Comparison of ENCODE assay signal across 23 cellular contexts in the genomic region with DNA sequence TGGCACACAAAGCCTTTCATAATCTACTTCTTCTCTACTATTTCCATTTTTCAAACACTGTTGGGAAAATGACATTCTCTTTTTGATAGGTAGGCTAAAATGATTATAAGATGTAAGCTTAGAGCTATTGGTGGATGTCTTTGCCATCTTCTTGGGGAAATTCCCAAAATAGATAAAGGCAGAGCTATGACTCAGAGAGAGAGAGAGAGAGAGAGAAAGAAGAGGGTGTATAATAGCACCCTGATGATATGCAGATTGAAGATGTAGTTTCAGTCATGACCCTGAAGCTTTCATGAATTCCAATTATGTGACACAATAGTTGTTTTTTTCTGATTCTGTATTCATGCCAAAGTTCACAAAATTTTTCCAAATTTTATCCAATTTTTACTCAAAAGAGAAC.
"Had no signal": no experiment of that assay in that cellular context is flagged by ENCODE, and none has a peak within 500 bp of the region (broad histone marks: within the 10 kb centered on the region; RNA-seq: fewer than 3 reads in every experiment).

No MANE protein-coding gene starts in this region.

- H3K27ac ChIP-seq: adrenal gland, ascending aorta, brain microvascular endothelial cell, foreskin keratinocyte, ovary, psoas muscle, stomach, suprapubic skin, vagina had no signal

- H3K4me3 Mint-ChIP-seq: activated B cell treated with CpG ODN at 0.5 μM for 24 hours; activated CD4-positive, alpha-beta memory T cell treated with anti-CD3 and anti-CD28 coated beads, Interleukin-2, amount 10 ng/mL, durations not matched to agents 7 days and 5 days; dendritic cell treated with granulocyte-macrophage colony-stimulating factor and Interleukin-4, amounts not matched to agents 40 ng/mL and 50 ng/mL, for 4 days; natural killer cell treated with Interleukin-12 subunit alpha and Interleukin-12 subunit beta and Interleukin-15 and Interleukin-18, amount 100 ng/mL, for 72 hours had no signal

- H3K4me1 ChIP-seq: adrenal gland, ascending aorta, foreskin keratinocyte, psoas muscle, stomach, suprapubic skin, vagina had no signal

- DNase-seq: activated B cell treated with CpG ODN at 0.5 μM for 24 hours; activated CD4-positive, alpha-beta memory T cell treated with anti-CD3 and anti-CD28 coated beads, Interleukin-2, amount 10 ng/mL, durations not matched to agents 7 days and 5 days; activated CD4-positive, alpha-beta T cell treated with anti-CD3 and anti-CD28 coated beads for 48 hours; activated effector memory CD4-positive, alpha-beta T cell treated with Interleukin-2 at 50 U/mL for 16 hours; activated naive CD4-positive, alpha-beta T cell treated with anti-CD3 and anti-CD28 coated beads, Interleukin-2, amount 50 U/mL, for 16 hours; adrenal gland; brain microvascular endothelial cell; effector CD4-positive, alpha-beta T cell; foreskin keratinocyte; left ventricle myocardium superior; mammary epithelial cell; ovary; psoas muscle; right cardiac atrium; stimulated activated CD4-positive, alpha-beta T cell treated with anti-CD3 and anti-CD28 coated beads, Interleukin-4, amount 100 ng/mL, for 24 hours; stomach; T-helper 9 cell; trophoblast cell had no signal

- H3K27me3 Mint-ChIP-seq: activated CD4-positive, alpha-beta memory T cell treated with anti-CD3 and anti-CD28 coated beads, Interleukin-2, amount 10 ng/mL, durations not matched to agents 7 days and 5 days; dendritic cell treated with granulocyte-macrophage colony-stimulating factor and Interleukin-4, amounts not matched to agents 40 ng/mL and 50 ng/mL, for 4 days had no signal

- H3K27me3 ChIP-seq: adrenal gland, ascending aorta, brain microvascular endothelial cell, foreskin keratinocyte, ovary, stomach, suprapubic skin, vagina had no signal

- ATAC-seq: foreskin keratinocyte; left ventricle myocardium superior; natural killer cell treated with Interleukin-12 subunit alpha and Interleukin-12 subunit beta and Interleukin-15 and Interleukin-18, amount 100 ng/mL, for 72 hours; psoas muscle; right cardiac atrium had no signal

- H3K9me3 ChIP-seq: adrenal gland, ascending aorta, ovary, psoas muscle, stomach, suprapubic skin, vagina had no signal

- H3K27ac Mint-ChIP-seq: activated B cell treated with CpG ODN at 0.5 μM for 24 hours; activated CD4-positive, alpha-beta memory T cell treated with anti-CD3 and anti-CD28 coated beads, Interleukin-2, amount 10 ng/mL, durations not matched to agents 7 days and 5 days; dendritic cell treated with granulocyte-macrophage colony-stimulating factor and Interleukin-4, amounts not matched to agents 40 ng/mL and 50 ng/mL, for 4 days; natural killer cell treated with Interleukin-12 subunit alpha and Interleukin-12 subunit beta and Interleukin-15 and Interleukin-18, amount 100 ng/mL, for 72 hours had no signal

- H3K9me3 Mint-ChIP-seq: activated B cell treated with CpG ODN at 0.5 μM for 24 hours; activated CD4-positive, alpha-beta memory T cell treated with anti-CD3 and anti-CD28 coated beads, Interleukin-2, amount 10 ng/mL, durations not matched to agents 7 days and 5 days; dendritic cell treated with granulocyte-macrophage colony-stimulating factor and Interleukin-4, amounts not matched to agents 40 ng/mL and 50 ng/mL, for 4 days; natural killer cell treated with Interleukin-12 subunit alpha and Interleukin-12 subunit beta and Interleukin-15 and Interleukin-18, amount 100 ng/mL, for 72 hours had no signal

- H3K36me3 ChIP-seq: adrenal gland, ascending aorta, brain microvascular endothelial cell, ovary, stomach, suprapubic skin, vagina had no signal

- H3K4me1 Mint-ChIP-seq: activated B cell treated with CpG ODN at 0.5 μM for 24 hours; activated CD4-positive, alpha-beta memory T cell treated with anti-CD3 and anti-CD28 coated beads, Interleukin-2, amount 10 ng/mL, durations not matched to agents 7 days and 5 days had no signal

- H3K4me3 ChIP-seq: adrenal gland, ascending aorta, ovary, psoas muscle, stomach, suprapubic skin, vagina had no signal

- H3K36me3 Mint-ChIP-seq: natural killer cell treated with Interleukin-12 subunit alpha and Interleukin-12 subunit beta and Interleukin-15 and Interleukin-18, amount 100 ng/mL, for 72 hours had no signal
